38 cellular contexts compared by ENCODE assay signal in the genomic region with DNA sequence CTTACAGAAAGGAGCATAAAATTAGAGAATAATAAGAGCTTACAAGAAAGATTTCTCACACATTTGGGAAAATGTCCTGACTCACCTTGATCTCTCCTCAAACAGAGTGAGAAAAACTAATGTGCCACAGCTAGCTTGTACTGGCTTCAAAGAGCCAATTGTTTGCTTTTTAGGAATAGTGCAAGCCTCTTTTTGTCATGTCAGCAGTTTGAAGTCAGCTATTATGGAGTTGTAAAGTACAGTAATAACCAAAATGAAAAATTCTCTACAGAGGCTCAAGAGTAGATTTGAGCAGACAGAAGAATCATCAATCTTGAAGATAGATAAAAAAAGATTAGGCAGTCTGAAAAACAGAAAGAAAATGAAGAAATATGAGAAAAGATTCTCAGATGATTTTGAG.
"Had no signal": no experiment of that assay in that cellular context is flagged by ENCODE, and none has a peak within 500 bp of the region (broad histone marks: within the 10 kb centered on the region; RNA-seq: fewer than 3 reads in every experiment).

No MANE protein-coding gene starts in this region.

- H3K27ac Mint-ChIP-seq: activated B cell treated with CpG ODN at 0.5 μM for 24 hours; activated CD4-positive, alpha-beta memory T cell treated with anti-CD3 and anti-CD28 coated beads for 36 hours; activated CD8-positive, alpha-beta T cell treated with anti-CD3 and anti-CD28 coated beads for 36 hours; activated naive CD4-positive, alpha-beta T cell treated with anti-CD3 and anti-CD28 coated beads for 36 hours; activated naive CD4-positive, alpha-beta T cell treated with anti-CD3 and anti-CD28 coated beads, Interleukin-2, amount 50 U/mL, for 72 hours; activated naive CD8-positive, alpha-beta T cell treated with anti-CD3 and anti-CD28 coated beads for 36 hours; activated T-cell treated with anti-CD3 and anti-CD28 coated beads, Interleukin-2, amount 50 U/mL, for 72 hours; activated T-helper 1 cell treated with anti-CD3 and anti-CD28 coated beads, Interleukin-12 subunit alpha, Interleukin-12 subunit beta, Interleukin-2, Interleukin-4 antibody, amounts not matched to agents 30 ng/mL and 10 ng/mL and 1 ng/mL, durations not matched to agents 14 hours and 24 hours and 36 hours; activated T-helper 17 cell treated with anti-CD3 and anti-CD28 coated beads, Interleukin-2, amount 50 U/mL, for 72 hours; T-helper 1 cell treated with Interleukin-12 subunit alpha and Interleukin-12 subunit beta and Interleukin-4 antibody, amounts not matched to agents 30 μg/mL and 1 μg/mL, for 36 hours; T-helper 2 cell treated with Interferon-gamma antibody and Interleukin-4, amounts not matched to agents 5 μg/mL and 100 μg/mL, for 36 hours had no signal

- H3K4me3 ChIP-seq: adrenal gland, body of pancreas, breast epithelium had no signal

- H3K4me1 Mint-ChIP-seq: activated B cell treated with CpG ODN at 0.5 μM for 24 hours; activated naive CD8-positive, alpha-beta T cell treated with anti-CD3 and anti-CD28 coated beads for 36 hours; activated T-helper 17 cell treated with anti-CD3 and anti-CD28 coated beads, Interleukin-2, amount 50 U/mL, for 72 hours; central memory CD8-positive, alpha-beta T cell had no signal

- H3K4me3 Mint-ChIP-seq: activated B cell treated with CpG ODN at 0.5 μM for 24 hours; activated CD4-positive, alpha-beta memory T cell treated with anti-CD3 and anti-CD28 coated beads for 36 hours; activated CD8-positive, alpha-beta T cell treated with anti-CD3 and anti-CD28 coated beads for 36 hours; activated naive CD4-positive, alpha-beta T cell treated with anti-CD3 and anti-CD28 coated beads for 36 hours; activated naive CD8-positive, alpha-beta T cell treated with anti-CD3 and anti-CD28 coated beads for 36 hours; activated T-cell treated with anti-CD3 and anti-CD28 coated beads, Interleukin-2, amount 50 U/mL, for 4 hours; activated T-cell treated with anti-CD3 and anti-CD28 coated beads, Interleukin-2, amount 50 U/mL, for 72 hours; activated T-helper 1 cell treated with anti-CD3 and anti-CD28 coated beads, Interleukin-12 subunit alpha, Interleukin-12 subunit beta, Interleukin-2, Interleukin-4 antibody, amounts not matched to agents 30 ng/mL and 10 ng/mL and 1 ng/mL, durations not matched to agents 14 hours and 24 hours and 36 hours; activated T-helper 17 cell treated with anti-CD3 and anti-CD28 coated beads, Interleukin-2, amount 50 U/mL, for 72 hours; central memory CD8-positive, alpha-beta T cell; T-helper 1 cell treated with Interleukin-12 subunit alpha and Interleukin-12 subunit beta and Interleukin-4 antibody, amounts not matched to agents 30 μg/mL and 1 μg/mL, for 36 hours; T-helper 2 cell treated with Interferon-gamma antibody and Interleukin-4, amounts not matched to agents 5 μg/mL and 100 μg/mL, for 36 hours had no signal

- H3K27me3 ChIP-seq: adrenal gland, body of pancreas, brain microvascular endothelial cell, breast epithelium had no signal

- ATAC-seq: activated CD8-positive, alpha-beta T cell treated with anti-CD3 and anti-CD28 coated beads for 36 hours; activated naive CD4-positive, alpha-beta T cell treated with anti-CD3 and anti-CD28 coated beads, Interleukin-2, amount 50 U/mL, for 72 hours; activated T-cell treated with anti-CD3 and anti-CD28 coated beads, Interleukin-2, amount 50 U/mL, for 4 hours; activated T-cell treated with anti-CD3 and anti-CD28 coated beads, Interleukin-2, amount 50 U/mL, for 72 hours; activated T-helper 17 cell treated with anti-CD3 and anti-CD28 coated beads, Interleukin-2, amount 50 U/mL, for 72 hours; body of pancreas had no signal

- DNase-seq: activated B cell treated with CpG ODN at 0.5 μM for 24 hours; activated CD4-positive, alpha-beta memory T cell treated with anti-CD3 and anti-CD28 coated beads for 36 hours; activated CD4-positive, alpha-beta T cell treated with anti-CD3 and anti-CD28 coated beads for 4 hours; activated CD4-positive, alpha-beta T cell treated with anti-CD3 and anti-CD28 coated beads, Interleukin-2, amount 50 U/mL, for 1 hour; activated CD4-positive, alpha-beta T cell treated with anti-CD3 and anti-CD28 coated beads, Interleukin-2, amount 50 U/mL, for 4 hours; activated CD4-positive, CD25-positive, alpha-beta regulatory T cell treated with anti-CD3 and anti-CD28 coated beads, Interleukin-2, amount 50 U/mL, for 72 hours; activated CD8-positive, alpha-beta memory T cell treated with anti-CD3 and anti-CD28 coated beads, Interleukin-2, amount 50 U/mL, for 4 hours; activated CD8-positive, alpha-beta T cell treated with anti-CD3 and anti-CD28 coated beads for 36 hours; activated effector memory CD4-positive, alpha-beta T cell treated with anti-CD3 and anti-CD28 coated beads, Interleukin-2, amount 50 U/mL, for 16 hours; activated gamma-delta T cell treated with Interleukin-2 at 50 U/mL for 16 hours; activated naive CD4-positive, alpha-beta T cell; activated naive CD4-positive, alpha-beta T cell treated with anti-CD3 and anti-CD28 coated beads for 36 hours; activated naive CD4-positive, alpha-beta T cell treated with anti-CD3 and anti-CD28 coated beads, Interleukin-2, amount 50 U/mL, for 16 hours; activated naive CD8-positive, alpha-beta T cell treated with anti-CD3 and anti-CD28 coated beads for 36 hours; activated T-cell treated with anti-CD3 and anti-CD28 coated beads for 4 hours; activated T-cell treated with anti-CD3 and anti-CD28 coated beads, Interleukin-2, amount 50 U/mL, for 1 hour; activated T-cell treated with anti-CD3 and anti-CD28 coated beads, Interleukin-2, amount 50 U/mL, for 4 hours; activated T-cell treated with anti-CD3 and anti-CD28 coated beads, Interleukin-2, amount 50 U/mL, for 72 hours; adrenal gland; amniotic stem cell; aorta; body of pancreas; brain microvascular endothelial cell; caudate nucleus; cerebellar nuclear complex; T-helper 1 cell; T-helper 2 cell; T-helper 9 cell had no signal

- H3K36me3 Mint-ChIP-seq: activated CD4-positive, alpha-beta memory T cell treated with anti-CD3 and anti-CD28 coated beads for 36 hours; activated naive CD4-positive, alpha-beta T cell treated with anti-CD3 and anti-CD28 coated beads, Interleukin-2, amount 50 U/mL, for 72 hours; activated naive CD8-positive, alpha-beta T cell treated with anti-CD3 and anti-CD28 coated beads for 36 hours had no signal

- H3K36me3 ChIP-seq: adrenal gland, brain microvascular endothelial cell, breast epithelium had no signal

- H3K27ac ChIP-seq: adrenal gland, body of pancreas, brain microvascular endothelial cell, breast epithelium, VCaP had no signal

- H3K27me3 Mint-ChIP-seq: activated B cell treated with CpG ODN at 0.5 μM for 24 hours; activated CD4-positive, alpha-beta memory T cell treated with anti-CD3 and anti-CD28 coated beads for 36 hours; activated CD8-positive, alpha-beta T cell treated with anti-CD3 and anti-CD28 coated beads for 36 hours; activated naive CD8-positive, alpha-beta T cell treated with anti-CD3 and anti-CD28 coated beads for 36 hours; activated T-helper 17 cell treated with anti-CD3 and anti-CD28 coated beads, Interleukin-2, amount 50 U/mL, for 72 hours; central memory CD8-positive, alpha-beta T cell had no signal

- FAIRE-seq: astrocyte, TTC549 had no signal

- H3K9me3 ChIP-seq: adrenal gland, body of pancreas had no signal

- H3K4me1 ChIP-seq: adrenal gland, body of pancreas, breast epithelium had no signal
